25 cellular contexts compared by ENCODE assay signal in the genomic region with DNA sequence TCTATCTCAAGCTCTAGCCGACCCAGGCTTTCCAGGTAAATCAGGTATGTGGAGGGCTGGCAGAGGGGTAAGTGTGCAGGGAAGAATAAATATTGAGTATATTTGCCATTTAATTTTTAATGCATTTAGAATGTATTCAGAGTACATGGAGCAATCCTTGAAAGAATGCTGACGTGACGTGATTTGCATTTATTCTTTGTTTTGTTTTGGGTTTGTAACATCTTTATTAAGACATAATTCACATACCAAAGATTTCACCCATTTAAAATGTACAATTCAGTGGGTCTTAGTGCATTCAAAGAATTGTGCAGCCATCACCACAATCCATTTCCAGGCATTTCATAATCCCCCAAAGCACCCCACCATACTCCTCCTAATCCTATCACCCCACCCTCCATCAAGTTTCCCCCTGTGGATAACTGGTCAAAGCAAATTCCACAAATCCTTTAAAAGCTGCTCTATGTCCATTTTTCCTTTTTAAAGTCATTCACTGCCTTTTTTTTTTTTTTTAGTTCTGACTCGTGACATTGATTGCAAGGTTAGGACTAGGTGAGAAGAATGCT.
"Had no signal": no experiment of that assay in that cellular context is flagged by ENCODE, and none has a peak within 500 bp of the region (broad histone marks: within the 10 kb centered on the region; RNA-seq: fewer than 3 reads in every experiment).

No MANE protein-coding gene starts in this region.

- H3K4me1 Mint-ChIP-seq: memory B cell; stimulated activated naive B cell treated with anti-CD40 and anti-IgM and Interleukin-4, amounts not matched to agents 10 μg/mL and 1 μg/mL and 100 μg/mL, for 72 hours; stimulated activated naive CD8-positive, alpha-beta T cell treated with anti-CD3 and anti-CD28 coated beads, Interleukin-15, amount 100 ng/mL, for 72 hours had no signal

- H3K36me3 Mint-ChIP-seq: memory B cell; natural killer cell treated with Interleukin-12 subunit alpha and Interleukin-12 subunit beta and Interleukin-15 and Interleukin-18, amount 100 ng/mL, for 72 hours; stimulated activated naive B cell treated with anti-CD40 and anti-IgM and Interleukin-4, amounts not matched to agents 10 μg/mL and 1 μg/mL and 100 μg/mL, for 72 hours had no signal

- H3K4me2 ChIP-seq: hepatocyte had no signal

- H2AFZ ChIP-seq: hepatocyte, parathyroid adenoma had no signal

- H3K79me2 ChIP-seq: hepatocyte, parathyroid adenoma had no signal

- H3K36me3 ChIP-seq: esophagus squamous epithelium, left ventricle myocardium inferior, lower lobe of right lung, prostate gland, tibial nerve, upper lobe of right lung, vagina had no signal

- ATAC-seq: effector memory CD8-positive, alpha-beta T cell; left cardiac atrium; lower lobe of right lung; natural killer cell treated with Interleukin-12 subunit alpha and Interleukin-12 subunit beta and Interleukin-15 and Interleukin-18, amount 100 ng/mL, for 72 hours; sciatic nerve; stimulated activated naive B cell treated with anti-CD40 and anti-IgM and Interleukin-4, amounts not matched to agents 10 μg/mL and 1 μg/mL and 100 μg/mL, for 72 hours; stimulated activated naive CD8-positive, alpha-beta T cell treated with anti-CD3 and anti-CD28 coated beads, Interleukin-15, amount 100 ng/mL, for 72 hours; upper lobe of right lung had no signal

- H3K9ac ChIP-seq: parathyroid adenoma had no signal

- H3K4me3 ChIP-seq: esophagus squamous epithelium, hepatocyte, left ventricle myocardium inferior, lower lobe of right lung, prostate gland, skin epidermis, testis, tibial nerve, upper lobe of right lung, vagina had no signal

- H3K27me3 ChIP-seq: esophagus squamous epithelium, hepatocyte, testis, upper lobe of right lung, vagina had no signal

- DNase-seq: effector memory CD8-positive, alpha-beta T cell; esophagus squamous epithelium; foreskin melanocyte; kidney; left cardiac atrium; left ventricle myocardium inferior; lower lobe of right lung; midbrain; occipital lobe; stimulated activated CD4-positive, alpha-beta T cell treated with anti-CD3 and anti-CD28 coated beads, Interleukin-2, amount 100 ng/mL, for 24 hours; stimulated activated CD4-positive, alpha-beta T cell treated with anti-CD3 and anti-CD28 coated beads, Interleukin-4, amount 100 ng/mL, for 4 hours; stimulated activated naive B cell treated with anti-CD40 and anti-IgM and Interleukin-4, amounts not matched to agents 10 μg/mL and 1 μg/mL and 100 μg/mL, for 72 hours; stimulated activated naive CD8-positive, alpha-beta T cell treated with anti-CD3 and anti-CD28 coated beads, Interleukin-15, amount 100 ng/mL, for 72 hours; testis; upper lobe of right lung had no signal

- FAIRE-seq: kidney had no signal

- H3K9me3 ChIP-seq: esophagus squamous epithelium, left ventricle myocardium inferior, lower lobe of right lung, prostate gland, testis, tibial nerve, upper lobe of right lung, vagina had no signal

- H3K9me3 Mint-ChIP-seq: dendritic cell treated with granulocyte-macrophage colony-stimulating factor and Interleukin-4, amounts not matched to agents 40 ng/mL and 50 ng/mL, for 4 days; effector memory CD8-positive, alpha-beta T cell; memory B cell; natural killer cell treated with Interleukin-12 subunit alpha and Interleukin-12 subunit beta and Interleukin-15 and Interleukin-18, amount 100 ng/mL, for 72 hours; stimulated activated naive B cell treated with anti-CD40 and anti-IgM and Interleukin-4, amounts not matched to agents 10 μg/mL and 1 μg/mL and 100 μg/mL, for 72 hours; stimulated activated naive CD8-positive, alpha-beta T cell treated with anti-CD3 and anti-CD28 coated beads, Interleukin-15, amount 100 ng/mL, for 72 hours had no signal

- H3K4me1 ChIP-seq: esophagus squamous epithelium, left ventricle myocardium inferior, lower lobe of right lung, parathyroid adenoma, prostate gland, testis, tibial nerve, upper lobe of right lung, vagina had no signal

- H3K4me3 Mint-ChIP-seq: dendritic cell treated with granulocyte-macrophage colony-stimulating factor and Interleukin-4, amounts not matched to agents 40 ng/mL and 50 ng/mL, for 4 days; effector memory CD8-positive, alpha-beta T cell; memory B cell; natural killer cell treated with Interleukin-12 subunit alpha and Interleukin-12 subunit beta and Interleukin-15 and Interleukin-18, amount 100 ng/mL, for 72 hours; stimulated activated naive B cell treated with anti-CD40 and anti-IgM and Interleukin-4, amounts not matched to agents 10 μg/mL and 1 μg/mL and 100 μg/mL, for 72 hours; stimulated activated naive CD8-positive, alpha-beta T cell treated with anti-CD3 and anti-CD28 coated beads, Interleukin-15, amount 100 ng/mL, for 72 hours had no signal

- H3K27ac Mint-ChIP-seq: dendritic cell treated with granulocyte-macrophage colony-stimulating factor and Interleukin-4, amounts not matched to agents 40 ng/mL and 50 ng/mL, for 4 days; effector memory CD8-positive, alpha-beta T cell; memory B cell; natural killer cell treated with Interleukin-12 subunit alpha and Interleukin-12 subunit beta and Interleukin-15 and Interleukin-18, amount 100 ng/mL, for 72 hours; stimulated activated naive B cell treated with anti-CD40 and anti-IgM and Interleukin-4, amounts not matched to agents 10 μg/mL and 1 μg/mL and 100 μg/mL, for 72 hours; stimulated activated naive CD8-positive, alpha-beta T cell treated with anti-CD3 and anti-CD28 coated beads, Interleukin-15, amount 100 ng/mL, for 72 hours had no signal

- H3K27ac ChIP-seq: esophagus squamous epithelium, hepatocyte, left ventricle myocardium inferior, lower lobe of right lung, parathyroid adenoma, prostate gland, skin epidermis, testis, tibial nerve, upper lobe of right lung, vagina had no signal
